Comparison of ENCODE assay signal across 1 cellular context in genomic region chr16:23060458-23061320, GRCh38.
A peak's percentile ranks its signal among the peaks of the same experiment; 100 is the strongest.
TF ChIP-seq lines count a peak whose summit lies in the region.

No MANE protein-coding gene starts in this region.

TF ChIP-seq in HepG2, 621 proteins besides CTCF, POLR2A, EP300 and RAD21 (continued from another document and continues in another):
- peak; percentile 65 for TF ChIP-seq HNF1B (CRISPR knock-in tag; IDR thresholded peaks at IDR 0.05)
- TF ChIP-seq HDAC6 (IDR thresholded peaks at IDR 0.05; ENCODE audit: low read depth, low read length), result no peak
- TF ChIP-seq ZGPAT (CRISPR knock-in tag; IDR thresholded peaks at IDR 0.05), result peak; percentile 42; the same call in 1 of the 2 replicates
- 0 out of 2 replicates have a peak, but pooled peaks have one; percentile 58 for TF ChIP-seq ZSCAN29 (CRISPR knock-in tag; conservative IDR thresholded peaks at IDR 0.05)
- TF ChIP-seq KMT2A (CRISPR knock-in tag; IDR thresholded peaks at IDR 0.05), result no peak
- no peak for TF ChIP-seq CENPX (CRISPR knock-in tag; IDR thresholded peaks at IDR 0.05)
- TF ChIP-seq ARID5B (CRISPR knock-in tag; IDR thresholded peaks at IDR 0.05), result no peak
- TF ChIP-seq FOXA1 (IDR thresholded peaks at IDR 0.05), result no peak
- TF ChIP-seq FOXA1 (CRISPR knock-in tag; IDR thresholded peaks at IDR 0.05), result peak; percentile 17; the same call in 1 of the 2 replicates
- no peak for TF ChIP-seq MEIS1 (CRISPR knock-in tag; IDR thresholded peaks at IDR 0.05; ENCODE audit: borderline replicate concordance)
- no peak for TF ChIP-seq SMARCE1 (IDR thresholded peaks at IDR 0.05; ENCODE audit: borderline replicate concordance)
- peak; percentile 60; the same call in 1 of the 2 replicates for TF ChIP-seq ARID3A (IDR thresholded peaks at IDR 0.05; ENCODE audit: low read depth, low read length)
- TF ChIP-seq TBP (CRISPR knock-in tag; IDR thresholded peaks at IDR 0.05), result no peak
- TF ChIP-seq REPIN1 (CRISPR knock-in tag; IDR thresholded peaks at IDR 0.05; ENCODE audit: borderline replicate concordance, low read depth), result peak; percentile 25; the same call in 1 of the 2 replicates
- no peak for TF ChIP-seq ZNF207 (IDR thresholded peaks at IDR 0.05; ENCODE audit: borderline replicate concordance)
- no peak for TF ChIP-seq SP2 (CRISPR knock-in tag; IDR thresholded peaks at IDR 0.05)
- no peak for TF ChIP-seq ZNF839 (CRISPR knock-in tag; IDR thresholded peaks at IDR 0.05; ENCODE audit: borderline replicate concordance)
- TF ChIP-seq SNAPC2 (CRISPR knock-in tag; IDR thresholded peaks at IDR 0.05), result no peak
- TF ChIP-seq SRF (IDR thresholded peaks at IDR 0.05; ENCODE audit: low read depth, low read length), result no peak
- no peak for TF ChIP-seq PREB (CRISPR knock-in tag; IDR thresholded peaks at IDR 0.05)
- 0 out of 2 replicates have a peak, but pooled peaks have one; percentile 6 for TF ChIP-seq HNF4G (IDR thresholded peaks at IDR 0.05; ENCODE audit: borderline replicate concordance, low read depth, low read length)
- TF ChIP-seq HNF4G (CRISPR knock-in tag; IDR thresholded peaks at IDR 0.05; ENCODE audit: borderline replicate concordance, low read depth), result no peak
- TF ChIP-seq ISL2 (CRISPR knock-in tag; IDR thresholded peaks at IDR 0.05), result no peak
- TF ChIP-seq ELF3 (CRISPR knock-in tag; IDR thresholded peaks at IDR 0.05), result peak; percentile 31; the same call in 1 of the 2 replicates
- no peak for TF ChIP-seq ZNF235 (CRISPR knock-in tag; IDR thresholded peaks at IDR 0.05; ENCODE audit: borderline replicate concordance)
- TF ChIP-seq JDP2 (CRISPR knock-in tag; IDR thresholded peaks at IDR 0.05; ENCODE audit: borderline replicate concordance), result no peak
- TF ChIP-seq RFXANK (CRISPR knock-in tag; IDR thresholded peaks at IDR 0.05), result no peak
- TF ChIP-seq NFE2 (CRISPR knock-in tag; IDR thresholded peaks at IDR 0.05), result no peak
- TF ChIP-seq HOXA7 (CRISPR knock-in tag; IDR thresholded peaks at IDR 0.05), result no peak
- no peak for TF ChIP-seq FLYWCH1 (CRISPR knock-in tag; IDR thresholded peaks at IDR 0.05)
- no peak for TF ChIP-seq ZNF609 (CRISPR knock-in tag; IDR thresholded peaks at IDR 0.05; ENCODE audit: borderline replicate concordance)
- TF ChIP-seq RFX5 (IDR thresholded peaks at IDR 0.05; ENCODE audit: low read depth, low read length), result 0 out of 2 replicates have a peak, but pooled peaks have one; percentile 13
- 0 out of 2 replicates have a peak, but pooled peaks have one; percentile 14 for TF ChIP-seq HMGXB3 (CRISPR knock-in tag; IDR thresholded peaks at IDR 0.05; ENCODE audit: borderline replicate concordance)
- no peak for TF ChIP-seq NFATC3 (CRISPR knock-in tag; IDR thresholded peaks at IDR 0.05)
- no peak for TF ChIP-seq CSRNP1 (CRISPR knock-in tag; IDR thresholded peaks at IDR 0.05)
- no peak for TF ChIP-seq ZBTB38 (CRISPR knock-in tag; IDR thresholded peaks at IDR 0.05)
- peak; percentile 23; the same call in 1 of the 2 replicates for TF ChIP-seq FOXA3 (CRISPR knock-in tag; IDR thresholded peaks at IDR 0.05)
- TF ChIP-seq, protein P1, sequence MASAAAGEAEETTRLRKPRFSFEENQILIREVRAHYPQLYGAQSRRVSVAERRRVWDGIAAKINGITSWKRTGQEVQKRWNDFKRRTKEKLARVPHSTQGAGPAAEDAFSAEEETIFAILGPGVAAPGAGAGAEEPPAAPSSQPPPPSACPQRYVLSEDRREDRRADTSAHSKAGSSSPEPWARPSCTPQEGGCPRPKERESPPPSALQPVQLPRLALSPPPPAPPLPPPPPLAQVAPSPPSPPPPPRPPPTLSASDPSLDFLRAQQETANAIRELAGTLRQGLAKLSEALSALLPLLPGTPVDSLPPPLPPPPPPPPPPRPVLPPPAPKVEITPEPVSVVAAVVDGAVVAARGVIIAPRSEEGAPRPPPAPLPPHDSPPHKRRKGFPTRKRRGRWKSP (CRISPR knock-in tag; IDR thresholded peaks at IDR 0.05), result no peak
- TF ChIP-seq TBX3 (IDR thresholded peaks at IDR 0.05; ENCODE audit: borderline replicate concordance), result no peak
